Comparison of ENCODE assay signal across 3 cellular contexts in genomic region chr9:87667164-87667738, GRCh38.
A peak's percentile ranks its signal among the peaks of the same experiment; 100 is the strongest.
TF ChIP-seq lines count a peak whose summit lies in the region.

No MANE protein-coding gene starts in this region.

TF ChIP-seq in HCT116, 20 proteins besides CTCF, POLR2A, EP300 and RAD21:
- peak; percentile 87 for TF ChIP-seq CBX3 (IDR thresholded peaks at IDR 0.05; ENCODE audit: low read depth)
- no peak for TF ChIP-seq ZBTB33 (IDR thresholded peaks at IDR 0.05; ENCODE audit: extremely low read depth, insufficient replicate concordance, low read length)

TF ChIP-seq in HepG2, 621 proteins besides CTCF, POLR2A, EP300 and RAD21:
- TF ChIP-seq, protein P1, sequence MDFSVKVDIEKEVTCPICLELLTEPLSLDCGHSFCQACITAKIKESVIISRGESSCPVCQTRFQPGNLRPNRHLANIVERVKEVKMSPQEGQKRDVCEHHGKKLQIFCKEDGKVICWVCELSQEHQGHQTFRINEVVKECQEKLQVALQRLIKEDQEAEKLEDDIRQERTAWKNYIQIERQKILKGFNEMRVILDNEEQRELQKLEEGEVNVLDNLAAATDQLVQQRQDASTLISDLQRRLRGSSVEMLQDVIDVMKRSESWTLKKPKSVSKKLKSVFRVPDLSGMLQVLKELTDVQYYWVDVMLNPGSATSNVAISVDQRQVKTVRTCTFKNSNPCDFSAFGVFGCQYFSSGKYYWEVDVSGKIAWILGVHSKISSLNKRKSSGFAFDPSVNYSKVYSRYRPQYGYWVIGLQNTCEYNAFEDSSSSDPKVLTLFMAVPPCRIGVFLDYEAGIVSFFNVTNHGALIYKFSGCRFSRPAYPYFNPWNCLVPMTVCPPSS (IDR thresholded peaks at IDR 0.05), result no peak
- no peak for TF ChIP-seq PHB2 (IDR thresholded peaks at IDR 0.05; ENCODE audit: partially characterized antibody)
- TF ChIP-seq SMC3 (IDR thresholded peaks at IDR 0.05; ENCODE audit: low read length), result peak; percentile 60; the same call in 1 of the 2 replicates
- no peak for TF ChIP-seq CENPBD1 (CRISPR knock-in tag; IDR thresholded peaks at IDR 0.05; ENCODE audit: borderline replicate concordance, low read depth)
- no peak for TF ChIP-seq MATR3 (CRISPR knock-in tag; IDR thresholded peaks at IDR 0.05)
- peak; percentile 100 for TF ChIP-seq ZNF562 (CRISPR knock-in tag; IDR thresholded peaks at IDR 0.05; ENCODE audit: borderline replicate concordance)
- TF ChIP-seq, protein P2, sequence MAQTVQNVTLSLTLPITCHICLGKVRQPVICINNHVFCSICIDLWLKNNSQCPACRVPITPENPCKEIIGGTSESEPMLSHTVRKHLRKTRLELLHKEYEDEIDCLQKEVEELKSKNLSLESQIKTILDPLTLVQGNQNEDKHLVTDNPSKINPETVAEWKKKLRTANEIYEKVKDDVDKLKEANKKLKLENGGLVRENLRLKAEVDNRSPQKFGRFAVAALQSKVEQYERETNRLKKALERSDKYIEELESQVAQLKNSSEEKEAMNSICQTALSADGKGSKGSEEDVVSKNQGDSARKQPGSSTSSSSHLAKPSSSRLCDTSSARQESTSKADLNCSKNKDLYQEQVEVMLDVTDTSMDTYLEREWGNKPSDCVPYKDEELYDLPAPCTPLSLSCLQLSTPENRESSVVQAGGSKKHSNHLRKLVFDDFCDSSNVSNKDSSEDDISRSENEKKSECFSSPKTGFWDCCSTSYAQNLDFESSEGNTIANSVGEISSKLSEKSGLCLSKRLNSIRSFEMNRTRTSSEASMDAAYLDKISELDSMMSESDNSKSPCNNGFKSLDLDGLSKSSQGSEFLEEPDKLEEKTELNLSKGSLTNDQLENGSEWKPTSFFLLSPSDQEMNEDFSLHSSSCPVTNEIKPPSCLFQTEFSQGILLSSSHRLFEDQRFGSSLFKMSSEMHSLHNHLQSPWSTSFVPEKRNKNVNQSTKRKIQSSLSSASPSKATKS (CRISPR knock-in tag; IDR thresholded peaks at IDR 0.05), result no peak
- no peak for TF ChIP-seq RARG (CRISPR knock-in tag; IDR thresholded peaks at IDR 0.05; ENCODE audit: low read depth)
- TF ChIP-seq ZNF496 (CRISPR knock-in tag; IDR thresholded peaks at IDR 0.05; ENCODE audit: insufficient replicate concordance), result no peak
- peak; percentile 65 for TF ChIP-seq STAG1 (CRISPR knock-in tag; IDR thresholded peaks at IDR 0.05)
- TF ChIP-seq, protein P3, sequence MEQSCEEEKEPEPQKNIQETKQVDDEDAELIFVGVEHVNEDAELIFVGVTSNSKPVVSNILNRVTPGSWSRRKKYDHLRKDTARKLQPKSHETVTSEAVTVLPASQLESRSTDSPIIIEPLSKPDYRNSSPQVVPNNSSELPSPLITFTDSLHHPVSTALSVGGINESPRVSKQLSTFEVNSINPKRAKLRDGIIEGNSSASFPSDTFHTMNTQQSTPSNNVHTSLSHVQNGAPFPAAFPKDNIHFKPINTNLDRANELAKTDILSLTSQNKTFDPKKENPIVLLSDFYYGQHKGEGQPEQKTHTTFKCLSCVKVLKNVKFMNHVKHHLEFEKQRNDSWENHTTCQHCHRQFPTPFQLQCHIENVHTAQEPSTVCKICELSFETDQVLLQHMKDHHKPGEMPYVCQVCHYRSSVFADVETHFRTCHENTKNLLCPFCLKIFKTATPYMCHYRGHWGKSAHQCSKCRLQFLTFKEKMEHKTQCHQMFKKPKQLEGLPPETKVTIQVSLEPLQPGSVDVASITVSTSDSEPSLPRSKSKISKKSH (CRISPR knock-in tag; IDR thresholded peaks at IDR 0.05; ENCODE audit: borderline replicate concordance), result 0 out of 2 replicates have a peak, but pooled peaks have one; percentile 30
- TF ChIP-seq, protein P4, sequence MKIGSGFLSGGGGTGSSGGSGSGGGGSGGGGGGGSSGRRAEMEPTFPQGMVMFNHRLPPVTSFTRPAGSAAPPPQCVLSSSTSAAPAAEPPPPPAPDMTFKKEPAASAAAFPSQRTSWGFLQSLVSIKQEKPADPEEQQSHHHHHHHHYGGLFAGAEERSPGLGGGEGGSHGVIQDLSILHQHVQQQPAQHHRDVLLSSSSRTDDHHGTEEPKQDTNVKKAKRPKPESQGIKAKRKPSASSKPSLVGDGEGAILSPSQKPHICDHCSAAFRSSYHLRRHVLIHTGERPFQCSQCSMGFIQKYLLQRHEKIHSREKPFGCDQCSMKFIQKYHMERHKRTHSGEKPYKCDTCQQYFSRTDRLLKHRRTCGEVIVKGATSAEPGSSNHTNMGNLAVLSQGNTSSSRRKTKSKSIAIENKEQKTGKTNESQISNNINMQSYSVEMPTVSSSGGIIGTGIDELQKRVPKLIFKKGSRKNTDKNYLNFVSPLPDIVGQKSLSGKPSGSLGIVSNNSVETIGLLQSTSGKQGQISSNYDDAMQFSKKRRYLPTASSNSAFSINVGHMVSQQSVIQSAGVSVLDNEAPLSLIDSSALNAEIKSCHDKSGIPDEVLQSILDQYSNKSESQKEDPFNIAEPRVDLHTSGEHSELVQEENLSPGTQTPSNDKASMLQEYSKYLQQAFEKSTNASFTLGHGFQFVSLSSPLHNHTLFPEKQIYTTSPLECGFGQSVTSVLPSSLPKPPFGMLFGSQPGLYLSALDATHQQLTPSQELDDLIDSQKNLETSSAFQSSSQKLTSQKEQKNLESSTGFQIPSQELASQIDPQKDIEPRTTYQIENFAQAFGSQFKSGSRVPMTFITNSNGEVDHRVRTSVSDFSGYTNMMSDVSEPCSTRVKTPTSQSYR (CRISPR knock-in tag; IDR thresholded peaks at IDR 0.05; ENCODE audit: borderline replicate concordance), result no peak
- no peak for TF ChIP-seq BCL6 (CRISPR knock-in tag; IDR thresholded peaks at IDR 0.05)

TF ChIP-seq in GM12891, 5 proteins besides CTCF, POLR2A, EP300 and RAD21:
- TF ChIP-seq SPI1 (IDR thresholded peaks at IDR 0.05; ENCODE audit: low read depth, low read length) (no peak), POU2F2 (IDR thresholded peaks at IDR 0.05; ENCODE audit: low read depth, low read length) (no peak), POLR2AphosphoS5 (IDR thresholded peaks at IDR 0.05; ENCODE audit: low read depth, low read length) (no peak), PAX5 (IDR thresholded peaks at IDR 0.05; ENCODE audit: insufficient read depth, low read length, severe bottlenecking) (no peak), TAF1 (IDR thresholded peaks at IDR 0.05; ENCODE audit: low read depth, low read length) (no peak)
